In the genomic region with DNA sequence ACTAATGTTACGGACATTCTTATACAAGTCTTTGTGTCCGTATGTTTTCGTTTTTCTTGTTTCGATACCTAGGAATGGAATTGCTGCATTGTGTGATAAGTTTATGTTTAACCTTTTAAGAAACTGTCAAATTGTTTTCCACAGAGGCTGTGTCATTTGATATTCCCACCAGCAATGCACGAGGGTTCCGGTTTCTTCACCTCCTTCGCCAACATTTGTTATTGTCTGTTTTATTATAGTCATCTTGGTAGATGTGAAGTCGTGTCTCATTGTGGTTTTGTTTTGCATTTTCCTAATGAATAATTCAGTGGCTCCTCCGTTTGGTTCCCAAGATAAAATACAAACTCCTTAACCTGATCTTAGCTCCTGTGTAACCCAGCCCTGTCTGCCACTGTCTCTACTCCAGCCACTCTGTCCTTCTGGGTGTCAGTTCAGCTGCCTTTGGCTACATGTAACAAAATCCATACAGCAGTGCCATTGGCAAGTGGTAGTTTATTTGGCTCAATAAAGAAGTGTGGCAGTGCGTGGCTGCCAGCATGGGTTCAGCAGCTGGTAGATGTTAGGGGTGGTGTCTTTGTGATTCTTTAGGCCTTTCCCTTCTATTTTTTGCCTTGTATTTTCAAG, we compare ENCODE assay signal across 1 cellular context. TPM values are rescaled to one million over a fixed set of nuclear protein-coding genes. Genes with fewer than 3 reads are reported as not detected.
"Had no signal": no experiment of that assay in that cellular context is flagged by ENCODE, and none has a peak within 500 bp of the region (broad histone marks: within the 10 kb centered on the region; RNA-seq: fewer than 3 reads in every experiment).

No MANE protein-coding gene starts in this region.

RNA-seq across cellular contexts. Expression of gene ABCC6, which starts 45.0 kb away (rescaled TPM):
- total RNA-seq: GM23248 had no signal
